ENCODE assay signal across 10 cellular contexts in the genomic region with DNA sequence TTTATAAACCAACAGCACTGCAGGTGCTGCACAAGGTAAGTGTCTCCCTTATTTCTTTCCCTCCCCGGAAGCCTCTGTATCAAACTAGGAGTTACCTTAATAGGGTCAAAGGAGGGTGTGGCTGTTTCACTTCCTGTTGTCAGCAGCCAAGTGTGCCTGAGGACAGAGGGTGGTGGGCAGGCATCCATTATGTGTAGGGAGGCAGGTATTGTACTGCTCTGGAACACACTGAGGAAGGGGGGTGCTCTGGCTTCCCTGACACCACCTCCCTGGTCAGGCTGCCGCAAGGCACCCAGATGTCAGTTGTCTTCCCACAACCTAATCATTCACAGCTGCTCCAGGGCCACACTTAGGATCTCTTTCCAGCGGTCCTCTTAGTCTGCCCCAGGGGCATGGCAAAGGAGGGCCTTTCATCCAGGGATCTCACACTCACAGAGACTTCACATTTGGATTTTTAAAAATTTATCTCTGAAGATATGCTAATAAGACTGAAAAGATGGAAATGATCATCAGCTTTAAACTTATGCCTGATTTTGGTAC.
A peak's percentile ranks its signal among the peaks of the same experiment; 100 is the strongest.
DNase-seq lines count a peak whose midpoint lies in the region; ATAC-seq lines count a peak whose summit lies in the region.
"Had no signal": no experiment of that assay in that cellular context is flagged by ENCODE, and none has a peak within 500 bp of the region (broad histone marks: within the 10 kb centered on the region; RNA-seq: fewer than 3 reads in every experiment).

No MANE protein-coding gene starts in this region.

- no peaks in the 10 kb centered on the region for H3K27me3 ChIP-seq in trophoblast cell (ENCODE audit: insufficient read depth, low read length)
- H3K27me3 ChIP-seq: BLaER1 had no signal

- H3K4ac ChIP-seq in trophoblast cell (ENCODE audit: low read depth, low read length): no peak overlapping the region

- H3K79me2 ChIP-seq in trophoblast cell (ENCODE audit: control insufficient read depth, insufficient read depth, low read length, poor library complexity): no peaks in the 10 kb centered on the region

- no peak overlapping the region for H2BK5ac ChIP-seq in trophoblast cell (ENCODE audit: low read depth, low read length, poor library complexity)

- H3K9me3 ChIP-seq in trophoblast cell (ENCODE audit: insufficient read depth, low read depth, low read length): no peaks in the 10 kb centered on the region
- H3K9me3 ChIP-seq: BLaER1 had no signal

- no peak overlapping the region for H4K8ac ChIP-seq in trophoblast cell (ENCODE audit: low read depth, low read length)

- H3K4me2 ChIP-seq in trophoblast cell (ENCODE audit: low read length): no peak overlapping the region
- H3K4me2 ChIP-seq: BLaER1 had no signal

- H2BK12ac ChIP-seq in trophoblast cell (ENCODE audit: low read length): peak overlapping the region; percentile 15

- peak; percentile 83 for ATAC-seq in activated CD4-positive, alpha-beta T cell treated with anti-CD3 and anti-CD28 coated beads for 36 hours
- ATAC-seq in HG02981 (IDR thresholded peaks at IDR 0.05; ENCODE audit: unreplicated experiment): peak; percentile 67

- H2AK5ac ChIP-seq in trophoblast cell (ENCODE audit: low read length): no peak overlapping the region

- intact Hi-C loops in activated CD4-positive, alpha-beta T cell treated with anti-CD3 and anti-CD28 coated beads for 36 hours (cut with DNase I, micrococcal nuclease): no loop called here

- no peak overlapping the region for H2BK120ac ChIP-seq in trophoblast cell (ENCODE audit: insufficient read depth, low read length, poor library complexity)

- CTCF ChIA-PET in activated CD4-positive, alpha-beta T cell treated with anti-CD3 and anti-CD28 coated beads for 36 hours (lab: Charles Lee): interaction anchor here (0.7 to 1.6 kb wide), 3 partner anchors 18 to 139 kb away, joined by 3 to 5 read pairs (median 3); no protein-coding TSS in a partner anchor

- no peak overlapping the region for H4K91ac ChIP-seq in trophoblast cell (ENCODE audit: low read depth, low read length)

- no peaks in the 10 kb centered on the region for H3K36me3 ChIP-seq in trophoblast cell (ENCODE audit: control insufficient read depth in 1 of 2, insufficient read depth in 2 of 2, low read length in 2 of 2)
- H3K36me3 ChIP-seq: BLaER1 had no signal

- peaks cover 20% of the 10 kb centered on the region for H3K4me1 Mint-ChIP-seq in activated CD4-positive, alpha-beta T cell treated with anti-CD3 and anti-CD28 coated beads for 36 hours

- peaks cover 5 to 22% of the 10 kb centered on the region in 2 experiments for H3K4me1 ChIP-seq in trophoblast cell (ENCODE audit: control insufficient read depth in 1 of 2, insufficient read depth in 2 of 2, low read length in 2 of 2)
- H3K4me1 ChIP-seq: BLaER1 had no signal

- H3K4me3 Mint-ChIP-seq in activated CD4-positive, alpha-beta T cell treated with anti-CD3 and anti-CD28 coated beads for 36 hours: no peak overlapping the region

- H3K23ac ChIP-seq in trophoblast cell (ENCODE audit: low read length): no peak overlapping the region

- H3K27me3 Mint-ChIP-seq in activated CD4-positive, alpha-beta T cell treated with anti-CD3 and anti-CD28 coated beads for 36 hours: peaks cover 2% of the 10 kb centered on the region

- no peak overlapping the region for H3K14ac ChIP-seq in trophoblast cell (ENCODE audit: low read length)

- no peak overlapping the region for H3K4me3 ChIP-seq in trophoblast cell (ENCODE audit: low read depth, low read length)
- H3K4me3 ChIP-seq: BLaER1 had no signal

- H3K9me3 Mint-ChIP-seq in activated CD4-positive, alpha-beta T cell treated with anti-CD3 and anti-CD28 coated beads for 36 hours (ENCODE audit: low read depth): no peaks in the 10 kb centered on the region

- peak; percentile 11 for DNase-seq in activated CD4-positive, alpha-beta T cell treated with anti-CD3 and anti-CD28 coated beads for 36 hours
- no peak for DNase-seq in activated CD4-positive, alpha-beta T cell treated with anti-CD3 and anti-CD28 coated beads for 4 hours
- DNase-seq in SW480 (ENCODE audit: low spot score) (peak; percentile 97), trophoblast cell (no peak), GOT3 (lab: John Stamatoyannopoulos, UW) (no peak), kidney tubule cell (ENCODE audit: low spot score) (no peak), AML-193 (lab: John Stamatoyannopoulos, UW) (no peak)

- peak overlapping the region; percentile 5 for H3K9ac ChIP-seq in trophoblast cell (ENCODE audit: low read length)
- H3K9ac ChIP-seq: BLaER1 had no signal

- WGBS in trophoblast cell (ENCODE audit: extremely low coverage, insufficient coverage, insufficient read length): no CpG with 5 or more reads among the region's 3 CpGs

- H2AFZ ChIP-seq in trophoblast cell (ENCODE audit: insufficient read depth, low read length, poor library complexity): no peak overlapping the region

- H3K27ac Mint-ChIP-seq in activated CD4-positive, alpha-beta T cell treated with anti-CD3 and anti-CD28 coated beads for 36 hours: peak overlapping the region; percentile 43

- peaks cover 2% of the 10 kb centered on the region for H3K79me1 ChIP-seq in trophoblast cell (ENCODE audit: low read length)

- POLR2A ChIA-PET in activated CD4-positive, alpha-beta T cell treated with anti-CD3 and anti-CD28 coated beads for 36 hours (lab: Charles Lee): no interaction called here

- no peaks in the 10 kb centered on the region for H3K36me3 Mint-ChIP-seq in activated CD4-positive, alpha-beta T cell treated with anti-CD3 and anti-CD28 coated beads for 36 hours (ENCODE audit: low read depth)

- H3K27ac ChIP-seq in trophoblast cell (ENCODE audit: low read depth, low read length): no peak overlapping the region
- H3K27ac ChIP-seq: BLaER1, HL-60 had no signal

- H4K12ac ChIP-seq in trophoblast cell (ENCODE audit: low read depth, low read length): no peak overlapping the region

- H3K18ac ChIP-seq in trophoblast cell (ENCODE audit: low read length): no peak overlapping the region

Comparison
In these comparisons a context has a peak if more than half of its experiments do, and no peak if none do; other contexts are left out.
1. DNase-seq: peak in activated CD4-positive, alpha-beta T cell treated with anti-CD3 and anti-CD28 coated beads for 36 hours (single experiment) and SW480 (single experiment); none in activated CD4-positive, alpha-beta T cell treated with anti-CD3 and anti-CD28 coated beads for 4 hours (0 of 2), trophoblast cell (0 of 2), GOT3 (single experiment), kidney tubule cell (single experiment) and AML-193 (0 of 2).